Comparison of ENCODE assay signal across 8 cellular contexts in genomic region chr3:51966941-51967383, GRCh38. TPM values are rescaled to one million over a fixed set of nuclear protein-coding genes. Genes with fewer than 3 reads are reported as not detected.
DNase-seq lines count a peak whose midpoint lies in the region; ATAC-seq lines count a peak whose summit lies in the region.

No MANE protein-coding gene starts in this region.

- no peaks in the 10 kb centered on the region for H3K27me3 ChIP-seq in mucosa of stomach (ENCODE audit: control insufficient read depth, insufficient read depth, low read length)

- H3K36me3 ChIP-seq in mucosa of stomach (ENCODE audit: control insufficient read depth, insufficient read depth, low read length): no peaks in the 10 kb centered on the region

- peak overlapping the region; percentile 98 for H3K27ac ChIP-seq in cingulate gyrus (ENCODE audit: low read depth, low read length)

- H3K9ac ChIP-seq in mucosa of stomach (ENCODE audit: low read length): peak overlapping the region; percentile 63

- peak overlapping the region; percentile 57 for H3K4me3 ChIP-seq in Jurkat, Clone E6-1 (ENCODE audit: low read length)
- peak overlapping the region; percentile 47 for H3K4me3 ChIP-seq in mucosa of stomach (ENCODE audit: low read length)

- H3K4me1 ChIP-seq in mucosa of stomach (ENCODE audit: control insufficient read depth, insufficient read depth, low read length): peaks cover 37% of the 10 kb centered on the region

- ATAC-seq in GM18909 (IDR thresholded peaks at IDR 0.05; ENCODE audit: poor library complexity, unreplicated experiment) (peak; percentile 34), HG03439 (IDR thresholded peaks at IDR 0.05; ENCODE audit: unreplicated experiment) (no peak)

- H3K9me3 ChIP-seq in mucosa of stomach (ENCODE audit: control insufficient read depth, low read length): no peaks in the 10 kb centered on the region

- no peak for DNase-seq in Jurkat, Clone E6-1 (ENCODE audit: low read depth, low spot score)
- DNase-seq in activated gamma-delta T cell (lab: John Stamatoyannopoulos, UW) (no peak), NCI-H510A (lab: John Stamatoyannopoulos, UW) (no peak), NCI-H1930 (lab: John Stamatoyannopoulos, UW) (no peak)

RNA-seq across cellular contexts. Expression of gene PCBP4, which starts 0.3 kb away (rescaled TPM):
- polyA plus RNA-seq in Jurkat, Clone E6-1 (2012; ENCODE audit: insufficient read depth, insufficient read length): 39.1 TPM

RNA-seq across cellular contexts. Expression of gene ABHD14B, which starts 6.9 kb away (rescaled TPM):
- polyA plus RNA-seq in Jurkat, Clone E6-1 (2012; ENCODE audit: insufficient read depth, insufficient read length): 64.1 TPM

RNA-seq across cellular contexts. Expression of gene ABHD14A, which starts 7.9 kb away (rescaled TPM):
- 20.5 TPM for polyA plus RNA-seq in Jurkat, Clone E6-1 (2012; ENCODE audit: insufficient read depth, insufficient read length)

RNA-seq across cellular contexts. Expression of gene GPR62, which starts 11.8 kb away (rescaled TPM):
- polyA plus RNA-seq in Jurkat, Clone E6-1 (2012; ENCODE audit: insufficient read depth, insufficient read length): not detected

RNA-seq across cellular contexts. Expression of gene ACY1, which starts 16.4 kb away (rescaled TPM):
- polyA plus RNA-seq in Jurkat, Clone E6-1 (2012; ENCODE audit: insufficient read depth, insufficient read length): 51.1 TPM
